10 cellular contexts compared by ENCODE assay signal in the genomic region with DNA sequence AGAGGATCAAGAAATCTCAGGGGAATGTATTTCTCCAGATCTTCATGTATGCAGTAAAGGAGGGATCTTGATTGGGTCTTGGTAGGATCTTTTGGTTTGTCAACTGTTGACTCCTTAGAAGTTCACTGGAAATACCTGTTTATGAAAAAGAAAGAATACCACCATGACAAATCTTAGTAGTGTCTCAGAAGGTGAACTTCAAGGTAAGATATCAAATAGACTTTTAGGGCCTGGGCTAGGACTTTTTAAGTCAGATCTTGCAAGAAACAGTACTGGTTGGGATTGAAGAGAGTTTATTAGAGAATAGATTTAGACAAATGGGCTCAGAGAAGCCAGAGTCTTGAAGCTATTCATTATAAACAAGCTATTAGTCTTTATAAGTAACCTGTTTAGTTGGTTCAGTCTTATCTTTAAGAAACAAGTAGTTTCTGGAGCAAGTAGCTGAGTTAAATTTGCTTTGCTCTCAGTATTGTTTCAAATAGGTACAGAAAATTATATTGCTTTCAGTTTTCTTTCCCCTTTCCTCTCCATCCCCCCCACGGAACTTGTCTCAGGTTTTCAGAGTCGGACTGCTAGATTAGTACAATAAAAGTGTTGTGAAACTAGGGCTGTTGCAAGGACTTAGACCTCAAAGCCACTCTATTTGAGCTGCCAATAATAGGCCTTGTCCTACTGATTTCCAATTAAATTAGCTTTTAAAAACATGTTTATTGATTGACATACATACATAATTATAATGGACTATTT.
DNase-seq lines count a peak whose midpoint lies in the region; ATAC-seq and TF ChIP-seq lines count a peak whose summit lies in the region.
"Had no signal": no experiment of that assay in that cellular context is flagged by ENCODE, and none has a peak within 500 bp of the region (broad histone marks: within the 10 kb centered on the region; RNA-seq: fewer than 3 reads in every experiment).

No MANE protein-coding gene starts in this region.

- H3K4me1 Mint-ChIP-seq in activated T-helper 17 cell treated with anti-CD3 and anti-CD28 coated beads, Interleukin-2, amount 50 U/mL, for 72 hours = peaks cover 5% of the 10 kb centered on the region
- peaks cover 37% of the 10 kb centered on the region for H3K4me1 Mint-ChIP-seq in glutamatergic neuron (ENCODE audit: low read depth, unreplicated experiment)

- in situ Hi-C loops in G401 (cut with HindIII; ENCODE audit: low sequenced_read_pairs) = no loop called here

- peak; percentile 98 for ATAC-seq in HG03159 (IDR thresholded peaks at IDR 0.05; ENCODE audit: unreplicated experiment)
- peak; percentile 18 for ATAC-seq in activated T-helper 17 cell treated with anti-CD3 and anti-CD28 coated beads, Interleukin-2, amount 50 U/mL, for 72 hours (replicated peaks)
- ATAC-seq: heart left ventricle had no signal

- H3K36me3 Mint-ChIP-seq in activated T-helper 17 cell treated with anti-CD3 and anti-CD28 coated beads, Interleukin-2, amount 50 U/mL, for 72 hours (ENCODE audit: low read depth) = no peaks in the 10 kb centered on the region
- H3K36me3 Mint-ChIP-seq in glutamatergic neuron (ENCODE audit: unreplicated experiment) = no peaks in the 10 kb centered on the region

- DNase-seq in GM10266 (ENCODE audit: extremely low spot score) = peak; percentile 43
- DNase-seq in GM20000 (ENCODE audit: low spot score) = peak; percentile 58
- DNase-seq in epidermal melanocyte (ENCODE audit: insufficient read length, low spot score) = no peak
- no peak for DNase-seq in glutamatergic neuron
- no peak for DNase-seq in G401 (ENCODE audit: low spot score)
- DNase-seq in ureter (ENCODE audit: low spot score) = no peak
- DNase-seq: C1 segment of cervical spinal cord, heart left ventricle had no signal

- H3K9me3 Mint-ChIP-seq in activated T-helper 17 cell treated with anti-CD3 and anti-CD28 coated beads, Interleukin-2, amount 50 U/mL, for 72 hours = no peaks in the 10 kb centered on the region
- peaks cover 2% of the 10 kb centered on the region for H3K9me3 Mint-ChIP-seq in glutamatergic neuron (ENCODE audit: unreplicated experiment)

- H3K27ac Mint-ChIP-seq in activated T-helper 17 cell treated with anti-CD3 and anti-CD28 coated beads, Interleukin-2, amount 50 U/mL, for 72 hours = no peak overlapping the region
- no peak overlapping the region for H3K27ac Mint-ChIP-seq in glutamatergic neuron (ENCODE audit: unreplicated experiment)

- H3K4me3 Mint-ChIP-seq in activated T-helper 17 cell treated with anti-CD3 and anti-CD28 coated beads, Interleukin-2, amount 50 U/mL, for 72 hours = peak overlapping the region; percentile 19
- no peak overlapping the region for H3K4me3 Mint-ChIP-seq in glutamatergic neuron (ENCODE audit: unreplicated experiment)

- TF ChIP-seq CTCF in GM10266 (IDR thresholded peaks at IDR 0.05; ENCODE audit: control insufficient read depth, insufficient read depth, low read depth, missing control alignments) = no peak
- TF ChIP-seq CTCF in GM20000 (IDR thresholded peaks at IDR 0.05; ENCODE audit: extremely low read depth, missing control alignments) = no peak
- no peak for TF ChIP-seq CTCF in glutamatergic neuron (IDR thresholded peaks at IDR 0.05; ENCODE audit: partially characterized antibody, unreplicated experiment)

- H3K27me3 Mint-ChIP-seq in activated T-helper 17 cell treated with anti-CD3 and anti-CD28 coated beads, Interleukin-2, amount 50 U/mL, for 72 hours = peaks cover 12% of the 10 kb centered on the region
- peaks cover 6% of the 10 kb centered on the region for H3K27me3 Mint-ChIP-seq in glutamatergic neuron (ENCODE audit: unreplicated experiment)

Comparison
In these comparisons a context has a peak if more than half of its experiments do, and no peak if none do; other contexts are left out.
1. DNase-seq: peak in GM10266 (single experiment) and GM20000 (single experiment); none in epidermal melanocyte (single experiment), glutamatergic neuron (single experiment), G401 (single experiment) and ureter (single experiment).